27 cellular contexts compared by ENCODE assay signal in genomic region chr6:47534063-47534462, GRCh38.
"Had no signal": no experiment of that assay in that cellular context is flagged by ENCODE, and none has a peak within 500 bp of the region (broad histone marks: within the 10 kb centered on the region; RNA-seq: fewer than 3 reads in every experiment).

No MANE protein-coding gene starts in this region.

- H3K4me3 Mint-ChIP-seq: dendritic cell treated with granulocyte-macrophage colony-stimulating factor and Interleukin-4, amounts not matched to agents 40 ng/mL and 50 ng/mL, for 4 days; endodermal cell; mesothelial cell of epicardium; naive thymus-derived CD4-positive, alpha-beta T cell; stimulated activated naive B cell treated with anti-CD40 and anti-IgM and Interleukin-4, amounts not matched to agents 10 μg/mL and 1 μg/mL and 100 μg/mL, for 72 hours; stimulated activated naive CD8-positive, alpha-beta T cell treated with anti-CD3 and anti-CD28 coated beads, Interleukin-15, Interleukin-2, amounts not matched to agents 100 ng/mL and 50 ng/mL, for 24 hours had no signal

- H3K9me3 Mint-ChIP-seq: dendritic cell treated with granulocyte-macrophage colony-stimulating factor and Interleukin-4, amounts not matched to agents 40 ng/mL and 50 ng/mL, for 4 days; endodermal cell; naive thymus-derived CD4-positive, alpha-beta T cell; stimulated activated naive CD8-positive, alpha-beta T cell treated with anti-CD3 and anti-CD28 coated beads, Interleukin-15, Interleukin-2, amounts not matched to agents 100 ng/mL and 50 ng/mL, for 24 hours had no signal

- ATAC-seq: foreskin keratinocyte; gastroesophageal sphincter; heart left ventricle; left lung; naive thymus-derived CD4-positive, alpha-beta T cell; right lobe of liver; stimulated activated naive B cell treated with anti-CD40 and anti-IgM and Interleukin-4, amounts not matched to agents 10 μg/mL and 1 μg/mL and 100 μg/mL, for 72 hours; upper lobe of right lung had no signal

- DNase-seq: colonic mucosa; effector CD8-positive, alpha-beta T cell; endodermal cell; foreskin keratinocyte; heart left ventricle; kidney; left lung; mesenchymal stem cell; naive thymus-derived CD4-positive, alpha-beta T cell; occipital lobe; ovary; posterior cingulate gyrus; right lobe of liver; small intestine; stimulated activated CD4-positive, alpha-beta T cell treated with anti-CD3 and anti-CD28 coated beads, Interleukin-15, amount 100 ng/mL, for 24 hours; stimulated activated CD4-positive, alpha-beta T cell treated with anti-CD3 and anti-CD28 coated beads, Interleukin-2, amount 100 ng/mL, for 48 hours; stimulated activated naive B cell treated with anti-CD40 and anti-IgM and Interleukin-4, amounts not matched to agents 10 μg/mL and 1 μg/mL and 100 μg/mL, for 72 hours; transverse colon; upper lobe of right lung; uterus had no signal

- H3K4me3 ChIP-seq: colonic mucosa, esophagus muscularis mucosa, gastroesophageal sphincter, heart left ventricle, hepatocyte, left lung, ovary, right lobe of liver, suprapubic skin, transverse colon, upper lobe of right lung, uterus had no signal

- H3K27me3 Mint-ChIP-seq: dendritic cell treated with granulocyte-macrophage colony-stimulating factor and Interleukin-4, amounts not matched to agents 40 ng/mL and 50 ng/mL, for 4 days; naive thymus-derived CD4-positive, alpha-beta T cell; stimulated activated naive B cell treated with anti-CD40 and anti-IgM and Interleukin-4, amounts not matched to agents 10 μg/mL and 1 μg/mL and 100 μg/mL, for 72 hours; stimulated activated naive CD8-positive, alpha-beta T cell treated with anti-CD3 and anti-CD28 coated beads, Interleukin-15, Interleukin-2, amounts not matched to agents 100 ng/mL and 50 ng/mL, for 24 hours had no signal

- H3K27ac Mint-ChIP-seq: dendritic cell treated with granulocyte-macrophage colony-stimulating factor and Interleukin-4, amounts not matched to agents 40 ng/mL and 50 ng/mL, for 4 days; endodermal cell; mesothelial cell of epicardium; stimulated activated naive B cell treated with anti-CD40 and anti-IgM and Interleukin-4, amounts not matched to agents 10 μg/mL and 1 μg/mL and 100 μg/mL, for 72 hours; stimulated activated naive CD8-positive, alpha-beta T cell treated with anti-CD3 and anti-CD28 coated beads, Interleukin-15, Interleukin-2, amounts not matched to agents 100 ng/mL and 50 ng/mL, for 24 hours had no signal
